13 cellular contexts compared by ENCODE assay signal in genomic region chr1:11789126-11790067, GRCh38. TPM values are rescaled to one million over a fixed set of nuclear protein-coding genes. Genes with fewer than 3 reads are reported as not detected.
DNase-seq lines count a peak whose midpoint lies in the region; ATAC-seq and TF ChIP-seq lines count a peak whose summit lies in the region.
"Had no signal": no experiment of that assay in that cellular context is flagged by ENCODE, and none has a peak within 500 bp of the region (broad histone marks: within the 10 kb centered on the region; RNA-seq: fewer than 3 reads in every experiment).

No MANE protein-coding gene starts in this region.

- WGBS in esophagus squamous epithelium, 2 donors, result 49 to 54% methylated on average over 8 to 9 of the region's 13 CpGs

- TF ChIP-seq CTCF in esophagus squamous epithelium (IDR thresholded peaks at IDR 0.05) (no peak), tibial artery (IDR thresholded peaks at IDR 0.05) (no peak), natural killer cell (IDR thresholded peaks at IDR 0.05) (no peak)

- H3K9me3 ChIP-seq in adipocyte (ENCODE audit: control insufficient read depth, low read length) (no peaks in the 10 kb centered on the region), esophagus squamous epithelium (no peaks in the 10 kb centered on the region), tibial artery (no peaks in the 10 kb centered on the region)

- peaks cover 60% of the 10 kb centered on the region for H3K4me1 ChIP-seq in adipocyte (ENCODE audit: control insufficient read depth, insufficient read depth, low read length)
- peaks cover 57 to 82% (median 75%) of the 10 kb centered on the region in 3 donors for H3K4me1 ChIP-seq in esophagus squamous epithelium
- H3K4me1 ChIP-seq in tibial artery, result peaks cover 12 to 70% (median 61%) of the 10 kb centered on the region in 4 donors

- no peaks in the 10 kb centered on the region for H3K9me3 Mint-ChIP-seq in naive B cell
- no peaks in the 10 kb centered on the region for H3K9me3 Mint-ChIP-seq in natural killer cell

- H3K27ac Mint-ChIP-seq in naive B cell (peak overlapping the region in 5 of 6 donors; percentile 34 to 95 (median 57)), natural killer cell (peak overlapping the region in 1 of 2 donors; percentile 38)

- H3K36me3 ChIP-seq in adipocyte (ENCODE audit: control insufficient read depth, insufficient read depth, low read length, severe bottlenecking) (peaks cover 19% of the 10 kb centered on the region), esophagus squamous epithelium (peaks cover 8 to 27% (median 18%) of the 10 kb centered on the region in 3 donors), tibial artery (peaks cover 14 to 35% (median 15%) of the 10 kb centered on the region in 3 donors)

- H3K4me1 Mint-ChIP-seq in naive B cell (peaks cover 16 to 28% (median 26%) of the 10 kb centered on the region in 3 donors), natural killer cell (peaks cover 5 to 26% of the 10 kb centered on the region in 2 donors)

- no peak for TF ChIP-seq POLR2A in esophagus squamous epithelium (IDR thresholded peaks at IDR 0.05)

- H3K27me3 ChIP-seq in adipocyte (replicated peaks; ENCODE audit: control insufficient read depth, insufficient read depth, low read length) (no peaks in the 10 kb centered on the region), esophagus squamous epithelium (no peaks in the 10 kb centered on the region), tibial artery (no peaks in the 10 kb centered on the region)

- H3K4me3 Mint-ChIP-seq in naive B cell, result no peak overlapping the region
- no peak overlapping the region for H3K4me3 Mint-ChIP-seq in natural killer cell

- H3K27me3 Mint-ChIP-seq in naive B cell (no peaks in the 10 kb centered on the region), natural killer cell (ENCODE audit: low read depth in 2 of 2) (no peaks in the 10 kb centered on the region)

- ATAC-seq in naive B cell (ENCODE audit: low read depth in 2 of 2), result no peak
- ATAC-seq in GM21529 (IDR thresholded peaks at IDR 0.05; ENCODE audit: unreplicated experiment), result no peak
- ATAC-seq in HG02759 (IDR thresholded peaks at IDR 0.05; ENCODE audit: unreplicated experiment), result no peak
- ATAC-seq in natural killer cell, result no peak
- ATAC-seq: GM12878 had no signal

- H3K9ac ChIP-seq in adipocyte (ENCODE audit: low read length), result peak overlapping the region; percentile 59

- intact Hi-C loops in esophagus squamous epithelium (cut with DNase I) (no loop called here), tibial artery (cut with DNase I; ENCODE audit: low total_unique reads) (loop anchor here (5.0 kb wide), 1 partner anchor 118 kb away; no protein-coding TSS in a partner anchor), natural killer cell (cut with micrococcal nuclease) (no loop called here)

- DNase-seq in adipocyte (ENCODE audit: low read depth) (no peak), esophagus squamous epithelium (lab: John Stamatoyannopoulos, UW) (no peak), naive B cell (no peak), tibial artery (no peak), natural killer cell (no peak)
- DNase-seq: NCI-H1417 treated with DMSO at 0.1 percent for 48 hours; stimulated activated naive CD4-positive, alpha-beta T cell treated with Interleukin-2 at 50 U/mL for 16 hours had no signal

- H3K36me3 Mint-ChIP-seq in naive B cell (peaks cover 5 to 18% of the 10 kb centered on the region in 2 donors), natural killer cell (no peaks in the 10 kb centered on the region)

- H3K4me3 ChIP-seq in adipocyte (ENCODE audit: low read length) (no peak overlapping the region), esophagus squamous epithelium (no peak overlapping the region), tibial artery (no peak overlapping the region)
- H3K4me3 ChIP-seq: GM12878 had no signal

- H3K27ac ChIP-seq in esophagus squamous epithelium (peak overlapping the region; percentile 86 to 96 (median 90)), tibial artery (peak overlapping the region; percentile 86 to 91)

RNA-seq across cellular contexts. Expression of gene MTHFR, which starts 16.4 kb away (rescaled TPM):
- total RNA-seq in esophagus squamous epithelium, result 10 to 100 TPM; 15.6 to 30.1 (median 25.4) TPM
- 10 to 100 TPM in 5 of 6 donors, 1 to 10 TPM in 1; 8.8 to 26.8 (median 18.9) TPM for polyA plus RNA-seq in naive B cell (ENCODE audit: low read depth in 6 of 6)
- 10 to 100 TPM; 61.8 to 78.4 (median 69.5) TPM for total RNA-seq in natural killer cell

RNA-seq across cellular contexts. Expression of gene CLCN6, which starts 16.6 kb away (rescaled TPM):
- 10 to 100 TPM in 2 of 4 donors, 1 to 10 TPM in 2; 4.2 to 13.5 (median 9.9) TPM for total RNA-seq in esophagus squamous epithelium
- polyA plus RNA-seq in naive B cell (ENCODE audit: low read depth in 6 of 6), result 10 to 100 TPM in 2 of 6 donors, 1 to 10 TPM in 4; 1.9 to 19.0 (median 9.1) TPM
- total RNA-seq in natural killer cell, result 10 to 100 TPM; 21.4 to 28.6 (median 25.6) TPM

RNA-seq across cellular contexts. Expression of gene C1orf167, which starts 27.4 kb away (rescaled TPM):
- total RNA-seq in esophagus squamous epithelium, result 1 to 10 TPM in 1 of 4 donors, under 1 TPM in 2, not detected in 1; 0.31 to 2.6 (median 0.76) TPM
- polyA plus RNA-seq in naive B cell (ENCODE audit: low read depth in 6 of 6), result 1 to 10 TPM in 1 of 6 donors, not detected in 5; 2.9 TPM
- under 1 TPM in 1 of 3 donors, not detected in 2; 0.15 TPM for total RNA-seq in natural killer cell
- total RNA-seq: activated CD8-positive, alpha-beta memory T cell treated with anti-CD3 and anti-CD28 coated beads for 36 hours; astrocyte had no signal
- polyA plus RNA-seq: GM12878 had no signal

RNA-seq across cellular contexts. Expression of gene AGTRAP, which starts 53.5 kb away (rescaled TPM):
- 10 to 100 TPM; 34.5 to 89.5 (median 50.7) TPM for total RNA-seq in esophagus squamous epithelium
- 10 to 100 TPM; 37.7 to 51.6 (median 46.5) TPM for polyA plus RNA-seq in naive B cell (ENCODE audit: low read depth in 6 of 6)
- 100 to 1,000 TPM in 2 of 3 donors, 10 to 100 TPM in 1; 94.6 to 122 (median 104) TPM for total RNA-seq in natural killer cell

RNA-seq across cellular contexts. Expression of gene NPPA, which starts 58.2 kb away (rescaled TPM):
- not detected for total RNA-seq in esophagus squamous epithelium
- polyA plus RNA-seq in naive B cell (ENCODE audit: low read depth in 6 of 6), result not detected
- not detected for total RNA-seq in natural killer cell
- total RNA-seq: activated CD8-positive, alpha-beta memory T cell treated with anti-CD3 and anti-CD28 coated beads for 36 hours; astrocyte; GM12878; lower leg skin had no signal
